23 cellular contexts compared by ENCODE assay signal in genomic region chr13:51628059-51628852, GRCh38. TPM values are rescaled to one million over a fixed set of nuclear protein-coding genes. Genes with fewer than 3 reads are reported as not detected.
DNase-seq lines count a peak whose midpoint lies in the region; ATAC-seq and TF ChIP-seq lines count a peak whose summit lies in the region.
"Had no signal": no experiment of that assay in that cellular context is flagged by ENCODE, and none has a peak within 500 bp of the region (broad histone marks: within the 10 kb centered on the region; RNA-seq: fewer than 3 reads in every experiment).

No MANE protein-coding gene starts in this region.

- intact Hi-C loops in Right ventricle myocardium inferior (cut with DNase I) (loop anchor here (5.0 kb wide), 1 partner anchor 41 kb away; no protein-coding TSS in a partner anchor), left cardiac atrium (cut with DNase I) (loop anchor here in 1 of 2 donors (10.0 kb wide), 1 partner anchor 97 kb away; no protein-coding TSS in a partner anchor)

- POLR2A ChIA-PET in SK-N-SH (lab: Yijun Ruan, JAX) = interaction anchor here (0.9 to 3.4 kb wide), 5 partner anchors 14 to 175 kb away, joined by 5 to 15 read pairs (median 6); partner anchors contain the start of gene INTS6

- H3K36me3 Mint-ChIP-seq in endodermal cell (ENCODE audit: low read depth) = no peaks in the 10 kb centered on the region
- H3K36me3 Mint-ChIP-seq: activated naive CD4-positive, alpha-beta T cell treated with anti-CD3 and anti-CD28 coated beads, Interleukin-2, amount 50 U/mL, for 72 hours had no signal

- H3K9me2 ChIP-seq in SK-N-SH = no peaks in the 10 kb centered on the region

- no peaks in the 10 kb centered on the region for H3K9me3 ChIP-seq in SK-N-SH
- no peaks in the 10 kb centered on the region for H3K9me3 ChIP-seq in iPS DF 6.9 (ENCODE audit: control insufficient read depth, insufficient read depth, low read length)
- H3K9me3 ChIP-seq in endodermal cell (ENCODE audit: control insufficient read depth, low read length) = no peaks in the 10 kb centered on the region
- H3K9me3 ChIP-seq: heart right ventricle, prostate gland, thoracic aorta had no signal

- no peak overlapping the region for H3K4me3 Mint-ChIP-seq in endodermal cell
- H3K4me3 Mint-ChIP-seq: B cell, IgD-negative memory B cell, neural crest cell had no signal

- H3K4me1 ChIP-seq in SK-N-SH (ENCODE audit: control insufficient read depth in 1 of 2, insufficient read depth in 2 of 2, low read depth in 1 of 2, low read length in 1 of 2) = peaks cover 57 to 68% of the 10 kb centered on the region in 2 experiments; a peak in 3 of 4 replicates
- H3K4me1 ChIP-seq in iPS DF 6.9 (ENCODE audit: control insufficient read depth, insufficient read depth, low read length) = peaks cover 4% of the 10 kb centered on the region
- no peaks in the 10 kb centered on the region for H3K4me1 ChIP-seq in endodermal cell (ENCODE audit: control insufficient read depth, insufficient read depth, low read length)

- TF ChIP-seq CTCF in SK-N-SH (IDR thresholded peaks at IDR 0.05) (no peak), endodermal cell (conservative IDR thresholded peaks at IDR 0.05) (no peak)

- no peaks in the 10 kb centered on the region for H3K9me3 Mint-ChIP-seq in endodermal cell
- H3K9me3 Mint-ChIP-seq: activated naive CD4-positive, alpha-beta T cell treated with anti-CD3 and anti-CD28 coated beads, Interleukin-2, amount 50 U/mL, for 72 hours; IgD-negative memory B cell; neural crest cell had no signal

- peaks cover 59% of the 10 kb centered on the region for H3K79me2 ChIP-seq in SK-N-SH (ENCODE audit: insufficient read depth)

- DNase-seq in Right ventricle myocardium inferior (ENCODE audit: missing footprints) (peak; percentile 44), left cardiac atrium (no peak), SK-N-SH (peak; percentile 89), iPS DF 6.9 (ENCODE audit: low read depth, low spot score) (no peak), endodermal cell (no peak), NCI-H1092 treated with DMSO at 0.1 percent for 48 hours (lab: John Stamatoyannopoulos, UW) (no peak)
- DNase-seq in stimulated activated CD4-positive, alpha-beta T cell treated with anti-CD3 and anti-CD28 coated beads, Interleukin-12 subunit alpha, Interleukin-12 subunit beta, amount 100 ng/mL, for 4 hours = no peak
- DNase-seq: activated CD4-positive, alpha-beta T cell treated with anti-CD3 and anti-CD28 coated beads for 4 hours; aorta; dermis blood vessel endothelial cell; heart right ventricle; left ventricle myocardium superior; midbrain; SHP77; stimulated activated CD4-positive, alpha-beta T cell treated with anti-CD3 and anti-CD28 coated beads, Interleukin-1b, Interleukin-23, amount 100 ng/mL, for 48 hours; T-helper 1 cell had no signal

- peaks cover 15% of the 10 kb centered on the region for H3K4me1 Mint-ChIP-seq in endodermal cell

- ATAC-seq in Right ventricle myocardium inferior (no peak), left cardiac atrium (no peak)
- ATAC-seq: activated naive CD4-positive, alpha-beta T cell treated with anti-CD3 and anti-CD28 coated beads, Interleukin-2, amount 50 U/mL, for 72 hours; left ventricle myocardium superior had no signal

- no peak overlapping the region for H3K9ac ChIP-seq in SK-N-SH
- no peak overlapping the region for H3K9ac ChIP-seq in endodermal cell (ENCODE audit: extremely low read depth, low read length, poor library complexity, severe bottlenecking)

- no peak overlapping the region for H3K4me3 ChIP-seq in SK-N-SH (ENCODE audit: low read depth in 2 of 2, low read length in 1 of 2)
- peak overlapping the region; percentile 5; the same call in 1 of the 2 replicates for H3K4me3 ChIP-seq in iPS DF 6.9 (ENCODE audit: low read length)
- no peak overlapping the region for H3K4me3 ChIP-seq in endodermal cell (ENCODE audit: low read length)
- H3K4me3 ChIP-seq: heart right ventricle, prostate gland, thoracic aorta had no signal

- H3K27me3 Mint-ChIP-seq in endodermal cell (ENCODE audit: insufficient read depth) = no peaks in the 10 kb centered on the region
- H3K27me3 Mint-ChIP-seq: B cell, IgD-negative memory B cell had no signal

- H3K27me3 ChIP-seq in SK-N-SH (ENCODE audit: insufficient read depth) (no peaks in the 10 kb centered on the region), iPS DF 6.9 (ENCODE audit: control insufficient read depth, insufficient read depth, low read length) (no peaks in the 10 kb centered on the region), endodermal cell (ENCODE audit: control insufficient read depth, insufficient read depth, low read length, poor library complexity, severe bottlenecking) (no peaks in the 10 kb centered on the region)
- H3K27me3 ChIP-seq: heart right ventricle had no signal

- peaks cover 33% of the 10 kb centered on the region for H3F3A ChIP-seq in SK-N-SH (replicated peaks; ENCODE audit: insufficient read depth)

- TF ChIP-seq RAD21 in SK-N-SH (IDR thresholded peaks at IDR 0.05; ENCODE audit: low read length) = peak; percentile 58

- 87% methylated on average over 5 of the region's 21 CpGs for WGBS in SK-N-SH (ENCODE audit: low lambda C conversion rate)
- no CpG with 5 or more reads among the region's 21 CpGs for WGBS in iPS DF 6.9 (ENCODE audit: insufficient coverage, insufficient read length)
- 92 to 94% methylated on average over 15 to 21 of the region's 21 CpGs for WGBS in endodermal cell (ENCODE audit: insufficient coverage in 1 of 2, insufficient read length in 1 of 2), 2 experiments

- H3K36me3 ChIP-seq in SK-N-SH (replicated peaks in 1 of 2; ENCODE audit: control insufficient read depth in 1 of 2, insufficient read depth in 2 of 2, low read length in 1 of 2) (no peaks in the 10 kb centered on the region), iPS DF 6.9 (ENCODE audit: control insufficient read depth, insufficient read depth, low read length) (no peaks in the 10 kb centered on the region; the same call in 1 of the 2 replicates), endodermal cell (ENCODE audit: control insufficient read depth, insufficient read depth, low read length) (no peaks in the 10 kb centered on the region)
- H3K36me3 ChIP-seq: heart right ventricle, prostate gland, thoracic aorta had no signal

- H3K4me2 ChIP-seq in SK-N-SH = no peak overlapping the region

- peak in 1 of 2 experiments; percentile 80; a peak in 2 of 4 replicates for TF ChIP-seq EP300 in SK-N-SH (IDR thresholded peaks at IDR 0.05; ENCODE audit: borderline replicate concordance in 1 of 2, low read depth in 1 of 2, low read length in 1 of 2)

- H3K27ac Mint-ChIP-seq in endodermal cell = no peak overlapping the region
- H3K27ac Mint-ChIP-seq: activated naive CD4-positive, alpha-beta T cell treated with anti-CD3 and anti-CD28 coated beads, Interleukin-2, amount 50 U/mL, for 72 hours; B cell had no signal

- peaks cover 7% of the 10 kb centered on the region; the same call in 1 of the 2 replicates for H4K20me1 ChIP-seq in SK-N-SH (ENCODE audit: insufficient read depth)

- CTCF ChIA-PET in SK-N-SH (lab: Yijun Ruan, JAX) = interaction anchor here (0.7 to 2.0 kb wide), 12 partner anchors 10 to 184 kb away, joined by 3 to 9 read pairs (median 4); no protein-coding TSS in a partner anchor

- H3K27ac ChIP-seq in SK-N-SH (ENCODE audit: low read depth in 2 of 2, low read length in 1 of 2) = peak overlapping the region in 1 of 2 experiments; percentile 97; a peak in 2 of 4 replicates
- no peak overlapping the region for H3K27ac ChIP-seq in iPS DF 6.9 (ENCODE audit: low read length)
- peak overlapping the region; percentile 31 for H3K27ac ChIP-seq in temporal lobe (ENCODE audit: low read depth, low read length)
- no peak overlapping the region for H3K27ac ChIP-seq in endodermal cell (ENCODE audit: low read depth, low read length)
- H3K27ac ChIP-seq: heart right ventricle, prostate gland, thoracic aorta had no signal

- H2AFZ ChIP-seq in SK-N-SH (ENCODE audit: low read depth) = no peak overlapping the region

TF ChIP-seq in SK-N-SH, 30 proteins besides CTCF, POLR2A, EP300 and RAD21 (continues in another document):
- TF ChIP-seq RCOR1 (IDR thresholded peaks at IDR 0.05; ENCODE audit: low read length) = peak; percentile 95
- 0 out of 2 replicates have a peak, but pooled peaks have one; percentile 33 for TF ChIP-seq POLR2AphosphoS5 (IDR thresholded peaks at IDR 0.05; ENCODE audit: low read depth, low read length)
- TF ChIP-seq IRF3 (IDR thresholded peaks at IDR 0.05; ENCODE audit: low read depth, low read length) = no peak
- TF ChIP-seq CHD2 (IDR thresholded peaks at IDR 0.05; ENCODE audit: low read length, partially characterized antibody) = peak; percentile 75

RNA-seq across cellular contexts. Expression of gene WDFY2, which starts 44.0 kb away (rescaled TPM):
- total RNA-seq in Right ventricle myocardium inferior = 4.7 TPM
- 1 to 10 TPM; 5.4 to 7.2 TPM for total RNA-seq in left cardiac atrium
- 4.1 and 5.4 TPM in 2 replicates for polyA plus RNA-seq in SK-N-SH (2012; rRNA removed)
- polyA plus RNA-seq in SK-N-SH (2012; cell fraction: cytosol; rRNA removed) = 2.6 and 2.9 TPM in 2 replicates
- polyA plus RNA-seq in SK-N-SH (2012; cell fraction: nucleus; rRNA removed) = 15.1 and 20.4 TPM in 2 replicates
- 8.1 TPM for total RNA-seq in temporal lobe
- 10 to 100 TPM; 20.6 to 28.0 TPM for total RNA-seq in endodermal cell
- 20.6 TPM for polyA plus RNA-seq in endodermal cell (2013, experiment 1 of 2)
- 15.5 TPM for polyA plus RNA-seq in endodermal cell (2013, experiment 2 of 2)

Comparison
In these comparisons a context has a peak if more than half of its experiments do, and no peak if none do; other contexts are left out.
1. DNase-seq: peak in Right ventricle myocardium inferior (single experiment) and SK-N-SH (single experiment); none in left cardiac atrium (single experiment), iPS DF 6.9 (single experiment), stimulated activated CD4-positive, alpha-beta T cell treated with anti-CD3 and anti-CD28 coated beads, Interleukin-12 subunit alpha, Interleukin-12 subunit beta, amount 100 ng/mL, for 4 hours (single experiment), endodermal cell (single experiment) and NCI-H1092 treated with DMSO at 0.1 percent for 48 hours (single experiment).